In the genomic region with DNA sequence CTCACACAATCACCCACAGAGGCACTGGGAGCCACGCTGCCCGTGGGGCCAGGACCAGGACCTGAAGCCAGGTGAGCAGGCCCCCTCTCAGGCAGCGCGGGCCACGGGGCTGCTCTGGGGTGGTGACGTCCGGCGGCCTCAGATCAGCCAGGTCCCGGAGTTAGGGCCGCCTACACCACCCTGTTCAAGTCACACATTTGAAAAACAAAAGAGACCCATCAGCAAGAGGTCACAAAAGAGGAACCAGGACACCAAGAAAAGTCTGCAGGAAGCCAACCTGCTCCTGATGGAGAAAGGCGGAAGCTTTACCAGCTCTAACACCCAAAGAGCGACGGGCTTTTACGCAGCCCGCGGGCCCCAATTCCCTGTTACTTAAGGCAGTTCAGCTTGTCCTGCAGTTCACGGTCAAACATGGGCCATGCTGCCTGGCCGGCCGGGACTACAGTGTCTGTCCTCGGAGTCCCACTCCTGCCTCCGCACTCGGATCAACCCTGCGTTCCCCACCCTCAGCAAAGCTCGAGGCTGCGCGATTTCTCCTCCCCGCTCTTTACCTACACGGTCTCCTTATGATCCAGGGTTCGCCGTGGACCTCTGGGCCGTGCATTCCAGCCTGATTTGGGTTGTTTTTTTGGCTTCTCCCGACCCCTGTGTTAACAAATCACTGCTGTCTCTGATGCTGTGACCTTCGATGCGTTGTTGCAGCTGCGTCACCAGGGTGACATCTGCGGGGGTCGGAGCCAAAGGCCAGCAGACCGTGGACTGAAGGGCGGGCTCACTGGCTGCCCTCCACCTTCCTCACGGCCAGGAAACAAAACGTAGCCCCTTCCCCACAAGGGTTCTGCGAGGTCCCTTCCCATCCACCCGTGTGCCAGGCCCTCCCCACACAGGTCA, we compare ENCODE assay signal across 16 cellular contexts. TPM values are rescaled to one million over a fixed set of nuclear protein-coding genes. Genes with fewer than 3 reads are reported as not detected.
DNase-seq lines count a peak whose midpoint lies in the region; ATAC-seq and TF ChIP-seq lines count a peak whose summit lies in the region.
"Had no signal": no experiment of that assay in that cellular context is flagged by ENCODE, and none has a peak within 500 bp of the region (broad histone marks: within the 10 kb centered on the region; RNA-seq: fewer than 3 reads in every experiment).

No MANE protein-coding gene starts in this region.

- H3K56ac ChIP-seq in IMR-90 (ENCODE audit: extremely low read depth, insufficient read depth, low read length), result no peak overlapping the region

- H3K4me3 ChIP-seq in IMR-90 (ENCODE audit: insufficient read depth, low read depth, low read length) (no peak overlapping the region), brain microvascular endothelial cell (ENCODE audit: low read depth, low read length) (no peak overlapping the region), mesodermal cell (ENCODE audit: extremely low read depth, insufficient read depth, low read length, poor library complexity, severe bottlenecking) (no peak overlapping the region)
- H3K4me3 ChIP-seq: BLaER1 treated with 17β-estradiol and CSF1 and Interleukin-3, amounts not matched to agents 10 nM and 100 nM; GM12878; right atrium auricular region had no signal

- H3K14ac ChIP-seq in IMR-90 (replicated peaks; ENCODE audit: low read depth, low read length), result peak overlapping the region; percentile 85

- no TSS peak for BruUV-seq in IMR-90 (replicated peaks; lab: Mats Ljungman, UMichigan)

- H3K36me3 ChIP-seq in IMR-90 (ENCODE audit: control insufficient read depth, insufficient read depth, low read length) (no peaks in the 10 kb centered on the region), brain microvascular endothelial cell (replicated peaks) (no peaks in the 10 kb centered on the region), mesodermal cell (ENCODE audit: control insufficient read depth, insufficient read depth, low read length) (no peaks in the 10 kb centered on the region)
- H3K36me3 ChIP-seq: BLaER1 treated with 17β-estradiol and CSF1 and Interleukin-3, amounts not matched to agents 10 nM and 100 nM; right atrium auricular region had no signal

- TF ChIP-seq POLR2A in IMR-90 (IDR thresholded peaks at IDR 0.05; ENCODE audit: low read depth, low read length), result no peak

- peak overlapping the region; percentile 93 for H4K91ac ChIP-seq in IMR-90 (ENCODE audit: insufficient read depth, low read depth, low read length)

- H3K9me3 ChIP-seq in IMR-90 (ENCODE audit: control insufficient read depth, insufficient read depth, low read length) (no peaks in the 10 kb centered on the region), mesodermal cell (ENCODE audit: control insufficient read depth, low read length) (no peaks in the 10 kb centered on the region)
- H3K9me3 ChIP-seq: right atrium auricular region had no signal

- peak overlapping the region; percentile 88 to 91 for H4K8ac ChIP-seq in IMR-90 (ENCODE audit: low read depth in 2 of 2, low read length in 2 of 2)

- CTCF ChIA-PET in IMR-90 (lab: Yijun Ruan, JAX), result no interaction called here

- no peak overlapping the region for H3K4me2 ChIP-seq in IMR-90 (ENCODE audit: low read depth, low read length)
- H3K4me2 ChIP-seq: KMS-11 had no signal

- peak; percentile 66 for DNase-seq in ELF-1 (ENCODE audit: low read depth, low spot score)
- no peak for DNase-seq in IMR-90
- no peak for DNase-seq in brain microvascular endothelial cell
- DNase-seq in SW 1271 (lab: John Stamatoyannopoulos, UW), result no peak
- DNase-seq in nucleus accumbens (lab: John Stamatoyannopoulos, UW), result no peak
- DNase-seq in medulla oblongata (ENCODE audit: extremely low spot score), result no peak
- no peak for DNase-seq in NCI-H187 (lab: John Stamatoyannopoulos, UW)
- DNase-seq: activated CD4-positive, CD25-positive, alpha-beta regulatory T cell treated with anti-CD3 and anti-CD28 coated beads, Interleukin-2, amount 50 U/mL, for 72 hours; DND-41; NCI-H2029 treated with DMSO at 0.1 percent for 48 hours; NCI-H748 treated with DMSO at 0.1 percent for 48 hours had no signal

- H3K4ac ChIP-seq in IMR-90 (ENCODE audit: low read depth, low read length), result peak overlapping the region; percentile 96

- H3K9me1 ChIP-seq in IMR-90 (ENCODE audit: insufficient read depth, low read length), result peaks cover 12% of the 10 kb centered on the region; the same call in 1 of the 2 replicates

- H2BK20ac ChIP-seq in IMR-90 (ENCODE audit: low read depth, low read length), result peak overlapping the region; percentile 88

- peak overlapping the region; percentile 16; the same call in 1 of the 2 replicates for H3K18ac ChIP-seq in IMR-90 (ENCODE audit: low read depth, low read length)

- H2AK5ac ChIP-seq in IMR-90 (ENCODE audit: low read depth, low read length), result peak overlapping the region; percentile 99

- dilution Hi-C loops in IMR-90 (cut with HindIII; ENCODE audit: low sequenced_read_pairs, unreplicated experiment), result no loop called here

- H3K79me1 ChIP-seq in IMR-90 (ENCODE audit: low read depth in 1 of 2, low read length in 2 of 2), result no peaks in the 10 kb centered on the region; a peak in 1 of 4 replicates

- H3K4me1 ChIP-seq in IMR-90 (ENCODE audit: control insufficient read depth, insufficient read depth, low read length), result peaks cover 9% of the 10 kb centered on the region
- H3K4me1 ChIP-seq in mesodermal cell (ENCODE audit: control insufficient read depth, insufficient read depth, low read length, poor library complexity, severe bottlenecking), result peaks cover 19% of the 10 kb centered on the region
- H3K4me1 ChIP-seq: right atrium auricular region had no signal

- TF ChIP-seq RAD21 in IMR-90 (IDR thresholded peaks at IDR 0.05; ENCODE audit: low read length), result no peak

- no peaks in the 10 kb centered on the region for H3K27me3 ChIP-seq in IMR-90 (ENCODE audit: control insufficient read depth, insufficient read depth, low read length)
- H3K27me3 ChIP-seq in brain microvascular endothelial cell (replicated peaks), result no peaks in the 10 kb centered on the region
- H3K27me3 ChIP-seq: BLaER1 treated with 17β-estradiol and CSF1 and Interleukin-3, amounts not matched to agents 10 nM and 100 nM; right atrium auricular region had no signal

- peak overlapping the region; percentile 98 for H2AFZ ChIP-seq in IMR-90 (replicated peaks; ENCODE audit: low read length, poor library complexity)

- H2BK120ac ChIP-seq in IMR-90 (ENCODE audit: low read depth, low read length), result peak overlapping the region; percentile 98

- POLR2A ChIA-PET in IMR-90 (lab: Charles Lee; ENCODE audit: unreplicated experiment), result no interaction called here

- H3K9ac ChIP-seq in IMR-90 (ENCODE audit: low read depth, low read length), result no peak overlapping the region
- H3K9ac ChIP-seq: KMS-11 had no signal

- no peak for ATAC-seq in IMR-90 (ENCODE audit: low read depth)
- ATAC-seq: GM12878 had no signal

- peak overlapping the region; percentile 95; the same call in 1 of the 2 replicates for H3K23ac ChIP-seq in IMR-90 (ENCODE audit: low read depth, low read length)

- H2AK9ac ChIP-seq in IMR-90 (replicated peaks; ENCODE audit: low read depth, low read length, poor library complexity), result peak overlapping the region; percentile 93

- 73% methylated on average over 26 of the region's 43 CpGs; no CpG with 5 or more reads in 1 of the 2 experiments for WGBS in IMR-90 (ENCODE audit: extremely low coverage in 2 of 2, insufficient read length in 1 of 2), 2 experiments
- WGBS in mesodermal cell (ENCODE audit: insufficient coverage in 2 of 2), 2 experiments, result 34 to 38% methylated on average over 29 to 36 of the region's 43 CpGs

- H2BK5ac ChIP-seq in IMR-90 (ENCODE audit: low read depth, low read length, poor library complexity, severe bottlenecking), result peak overlapping the region; percentile 96

- in situ Hi-C loops in IMR-90 (cut with MboI; ENCODE audit: low sequenced_read_pairs), result no loop called here
- in situ Hi-C loops in brain microvascular endothelial cell (cut with HindIII; ENCODE audit: low pct_ligation_motif_present, low sequenced_read_pairs), result no loop called here

- H3K27ac ChIP-seq in IMR-90 (ENCODE audit: insufficient read depth, low read length), result peak overlapping the region; percentile 80
- H3K27ac ChIP-seq in brain microvascular endothelial cell, result peak overlapping the region; percentile 82
- peak overlapping the region; percentile 52 for H3K27ac ChIP-seq in mesodermal cell (ENCODE audit: low read depth, low read length, severe bottlenecking)
- H3K27ac ChIP-seq: KMS-11, right atrium auricular region had no signal

- TF ChIP-seq CTCF in IMR-90 (conservative IDR thresholded peaks at IDR 0.05; ENCODE audit: low read depth, low read length) (no peak), brain microvascular endothelial cell (IDR thresholded peaks at IDR 0.05; ENCODE audit: low read depth, low read length, missing control alignments) (no peak)

- no peaks in the 10 kb centered on the region for H4K20me1 ChIP-seq in IMR-90 (ENCODE audit: insufficient read depth, low read length)
- H4K20me1 ChIP-seq: BLaER1 treated with 17β-estradiol and CSF1 and Interleukin-3, amounts not matched to agents 10 nM and 100 nM had no signal

- peak overlapping the region; percentile 93; the same call in 2 of the 3 replicates for H2BK15ac ChIP-seq in IMR-90 (ENCODE audit: low read depth, low read length)

- intact Hi-C loops in IMR-90 (cut with micrococcal nuclease), result loop anchor here (1.0 to 5.0 kb wide), 2 partner anchors 86 to 350 kb away; partner anchors contain the start of gene ATG16L1

- peak overlapping the region; percentile 28 for H4K5ac ChIP-seq in IMR-90 (ENCODE audit: low read depth, low read length)

TF ChIP-seq in IMR-90, 13 proteins besides CTCF, POLR2A, EP300 and RAD21:
- TF ChIP-seq SMC3 (IDR thresholded peaks at IDR 0.05; ENCODE audit: low read depth, low read length), result no peak

RNA-seq across cellular contexts. Expression of gene SNORC, which starts 31.0 kb away (rescaled TPM):
- under 0.01 and 0.28 TPM in 2 replicates for total RNA-seq in IMR-90 (2012; rRNA removed)
- polyA plus RNA-seq in IMR-90 (2012; rRNA removed), result 0.67 and 0.79 TPM in 2 replicates
- 0.03 and 0.26 TPM in 2 replicates for polyA plus RNA-seq in IMR-90 (2012; cell fraction: cytosol; rRNA removed)
- polyA plus RNA-seq in IMR-90 (2012; cell fraction: nucleus; rRNA removed; ENCODE audit: low replicate concordance), result 5.9 and 8.0 TPM in 2 replicates
- 2.5 TPM for polyA plus RNA-seq in mesodermal cell (2013, experiment 1 of 2)
- 0.86 TPM for polyA plus RNA-seq in mesodermal cell (2013, experiment 2 of 2)
